ENCODE assay signal across 37 cellular contexts in genomic region chr10:25724241-25724640, GRCh38.
DNase-seq lines count a peak whose midpoint lies in the region; ATAC-seq, FAIRE-seq and TF ChIP-seq lines count a peak whose summit lies in the region.
"Had no signal": no experiment of that assay in that cellular context is flagged by ENCODE, and none has a peak within 500 bp of the region (broad histone marks: within the 10 kb centered on the region; RNA-seq: fewer than 3 reads in every experiment).

No MANE protein-coding gene starts in this region.

- H3K18ac ChIP-seq in H9 (ENCODE audit: insufficient read length, low read depth, low read length), result no peak overlapping the region

- no peak overlapping the region for H3K23ac ChIP-seq in H9 (ENCODE audit: insufficient read length, low read depth, low read length)

- H3K27me3 ChIP-seq in H9 (ENCODE audit: insufficient read depth, low read length), result no peaks in the 10 kb centered on the region
- H3K27me3 ChIP-seq in HUES48 (ENCODE audit: control insufficient read depth, insufficient read depth, low read length), result no peaks in the 10 kb centered on the region
- H3K27me3 ChIP-seq in endodermal cell (ENCODE audit: control insufficient read depth, insufficient read depth, low read length, poor library complexity, severe bottlenecking), result no peaks in the 10 kb centered on the region
- H3K27me3 ChIP-seq in heart left ventricle, result peaks cover 0 to 14% (median 0%) of the 10 kb centered on the region in 9 donors
- H3K27me3 ChIP-seq: BE2C; BLaER1; BLaER1 treated with 17β-estradiol and CSF1 and Interleukin-3, amounts not matched to agents 10 nM and 100 nM had no signal

- H3T11ph ChIP-seq in H9 (ENCODE audit: low read length), result no peak overlapping the region

- DNase-seq in H9 (no peak), endodermal cell (no peak), GM12891 (ENCODE audit: insufficient read length, low spot score) (no peak), heart left ventricle (no peak)
- DNase-seq in stimulated activated naive CD4-positive, alpha-beta T cell treated with Interleukin-2 at 50 U/mL for 16 hours (lab: John Stamatoyannopoulos, UW), result no peak
- no peak for DNase-seq in activated effector memory CD4-positive, alpha-beta T cell treated with Interleukin-2 at 50 U/mL for 16 hours
- DNase-seq: 8988T; ACHN; AML-193; BE2C; C1 segment of cervical spinal cord; Caco-2; Calu3; CD4-positive, alpha-beta memory T cell; CD4-positive, alpha-beta T cell; CD4-positive, CD25-positive, alpha-beta regulatory T cell; CD8-positive, alpha-beta memory T cell; CD8-positive, alpha-beta T cell; COR-L47; DMS 273 treated with DMSO at 0.1 percent for 48 hours; DMS153; DMS53; DMS79; DMS79 treated with DMSO at 0.1 percent for 48 hours; DND-41; EL had no signal

- H3K4me1 ChIP-seq in H9 (ENCODE audit: insufficient read depth, low read length), result no peaks in the 10 kb centered on the region
- no peaks in the 10 kb centered on the region for H3K4me1 ChIP-seq in HEK293 (ENCODE audit: control insufficient read depth, insufficient read depth, low read length)
- peaks cover 15% of the 10 kb centered on the region for H3K4me1 ChIP-seq in HUES48 (ENCODE audit: control insufficient read depth, insufficient read depth, low read length)
- peaks cover 4% of the 10 kb centered on the region for H3K4me1 ChIP-seq in endodermal cell (ENCODE audit: control insufficient read depth, insufficient read depth, low read length)
- no peaks in the 10 kb centered on the region for H3K4me1 ChIP-seq in heart left ventricle
- H3K4me1 ChIP-seq: A549, BE2C, BLaER1, Caco-2 had no signal

- no peak overlapping the region for H3K4ac ChIP-seq in H9 (ENCODE audit: low read depth, low read length)

- H4K5ac ChIP-seq in H9 (ENCODE audit: insufficient read length, low read depth, low read length), result no peak overlapping the region

- no peak overlapping the region for H2BK12ac ChIP-seq in H9 (ENCODE audit: insufficient read length, low read depth, low read length)

- no peak overlapping the region for H2BK5ac ChIP-seq in H9 (ENCODE audit: insufficient read length, low read length)

- H3K4me1 Mint-ChIP-seq in H9 (peaks cover 41 to 42% of the 10 kb centered on the region in 2 experiments), endodermal cell (peaks cover 25% of the 10 kb centered on the region)
- H3K4me1 Mint-ChIP-seq: CD4-positive, CD25-positive, alpha-beta regulatory T cell had no signal

- H2AFZ ChIP-seq in H9 (ENCODE audit: low read length), result no peak overlapping the region

- no peaks in the 10 kb centered on the region for H3K9me3 ChIP-seq in H9 (ENCODE audit: control insufficient read depth, low read depth, low read length)
- H3K9me3 ChIP-seq in HEK293 (ENCODE audit: control insufficient read depth, insufficient read depth, low read depth, low read length), result no peaks in the 10 kb centered on the region
- H3K9me3 ChIP-seq in HUES48 (ENCODE audit: control insufficient read depth, insufficient read depth, low read length), result no peaks in the 10 kb centered on the region
- H3K9me3 ChIP-seq in endodermal cell (ENCODE audit: control insufficient read depth, low read length), result no peaks in the 10 kb centered on the region
- no peaks in the 10 kb centered on the region for H3K9me3 ChIP-seq in heart left ventricle
- H3K9me3 ChIP-seq: A549; BE2C; BLaER1; BLaER1 treated with 17β-estradiol and CSF1 and Interleukin-3, amounts not matched to agents 10 nM and 100 nM had no signal

- H3K4me3 ChIP-seq in HEK293 (ENCODE audit: low read depth, low read length), result no peak overlapping the region
- H3K4me3 ChIP-seq in HUES48 (ENCODE audit: low read depth, low read length), result no peak overlapping the region
- no peak overlapping the region for H3K4me3 ChIP-seq in endodermal cell (ENCODE audit: low read length)
- H3K4me3 ChIP-seq in heart left ventricle, result no peak overlapping the region
- H3K4me3 ChIP-seq: A549; BLaER1; BLaER1 treated with 17β-estradiol and CSF1 and Interleukin-3, amounts not matched to agents 10 nM and 100 nM had no signal

- no peak overlapping the region for H2BK120ac ChIP-seq in H9 (ENCODE audit: low read depth, low read length, poor library complexity, severe bottlenecking)

- ATAC-seq in heart left ventricle, result no peak
- ATAC-seq: A549; CD8-positive, alpha-beta T cell had no signal

- intact Hi-C loops in heart left ventricle (cut with DNase I), result loop anchor here in 3 of 10 donors (10.0 kb wide), 1 partner anchor 831 kb away; no protein-coding TSS in a partner anchor

- WGBS in H9 (ENCODE audit: extremely low coverage, insufficient read length, low lambda C conversion rate), result no CpG with 5 or more reads among the region's 1 CpG
- WGBS in endodermal cell (ENCODE audit: insufficient coverage in 1 of 2, insufficient read length in 1 of 2), 2 experiments, result 92% methylated on average over 1 of the region's 1 CpG; no CpG with 5 or more reads in 1 of the 2 experiments
- 77 to 96% (median 80%) methylated on average over 1 of the region's 1 CpG for WGBS in heart left ventricle, 4 donors

- H3K9me3 Mint-ChIP-seq in H9 (peaks cover 4 to 6% of the 10 kb centered on the region in 2 experiments; a peak in 4 of 5 replicates), endodermal cell (no peaks in the 10 kb centered on the region)
- H3K9me3 Mint-ChIP-seq: CD4-positive, alpha-beta T cell; CD8-positive, alpha-beta memory T cell; CD8-positive, alpha-beta T cell had no signal

- no peaks in the 10 kb centered on the region for H3K23me2 ChIP-seq in H9 (ENCODE audit: insufficient read length, low read depth, low read length, poor library complexity, severe bottlenecking)

- H3K79me2 ChIP-seq in H9 (ENCODE audit: insufficient read depth, low read length), result no peaks in the 10 kb centered on the region

- H3K36me3 ChIP-seq in HEK293 (ENCODE audit: control insufficient read depth in 2 of 2, insufficient read depth in 1 of 2, low read length in 2 of 2) (no peaks in the 10 kb centered on the region), HUES48 (ENCODE audit: control insufficient read depth, insufficient read depth, low read length) (no peaks in the 10 kb centered on the region), endodermal cell (ENCODE audit: control insufficient read depth, insufficient read depth, low read length) (no peaks in the 10 kb centered on the region), heart left ventricle (no peaks in the 10 kb centered on the region)
- H3K36me3 ChIP-seq: BE2C; BLaER1; BLaER1 treated with 17β-estradiol and CSF1 and Interleukin-3, amounts not matched to agents 10 nM and 100 nM had no signal

- H4K20me1 ChIP-seq in H9 (ENCODE audit: control insufficient read depth, insufficient read depth, insufficient read length), result no peaks in the 10 kb centered on the region
- H4K20me1 ChIP-seq: BLaER1; BLaER1 treated with 17β-estradiol and CSF1 and Interleukin-3, amounts not matched to agents 10 nM and 100 nM had no signal

- no peak overlapping the region for H2AK5ac ChIP-seq in H9 (ENCODE audit: insufficient read length, low read length)

- no peak overlapping the region for H3K4me3 Mint-ChIP-seq in H9
- no peak overlapping the region for H3K4me3 Mint-ChIP-seq in endodermal cell
- H3K4me3 Mint-ChIP-seq: B cell; CD4-positive, alpha-beta memory T cell; CD4-positive, alpha-beta T cell; CD4-positive, CD25-positive, alpha-beta regulatory T cell; CD8-positive, alpha-beta memory T cell; CD8-positive, alpha-beta T cell had no signal

- FAIRE-seq in GM12891 (lab: Jason Lieb, UNC), result no peak
- FAIRE-seq: A204.1, A549, D721Med had no signal

- no peak overlapping the region for H2BK20ac ChIP-seq in H9 (ENCODE audit: low read depth, low read length, poor library complexity, severe bottlenecking)

- POLR2A ChIA-PET in HEK293 (lab: Yijun Ruan, JAX), result no interaction called here

- H3K27ac ChIP-seq in H9 (ENCODE audit: insufficient read length, low read depth, low read length), result no peak overlapping the region
- H3K27ac ChIP-seq in HEK293 (ENCODE audit: extremely low read depth, low read depth, low read length), result no peak overlapping the region
- H3K27ac ChIP-seq in HUES48 (ENCODE audit: low read depth, low read length), result peak overlapping the region; percentile 47
- no peak overlapping the region for H3K27ac ChIP-seq in endodermal cell (ENCODE audit: low read depth, low read length)
- no peak overlapping the region for H3K27ac ChIP-seq in heart left ventricle
- H3K27ac ChIP-seq: 22Rv1; A549; BLaER1; BLaER1 treated with 17β-estradiol and CSF1 and Interleukin-3, amounts not matched to agents 10 nM and 100 nM; C4-2B had no signal

- no peak overlapping the region for H3K4me2 ChIP-seq in H9 (ENCODE audit: insufficient read depth, insufficient read length, low read length)
- H3K4me2 ChIP-seq: A549; BLaER1; BLaER1 treated with 17β-estradiol and CSF1 and Interleukin-3, amounts not matched to agents 10 nM and 100 nM had no signal

- H3K36me3 Mint-ChIP-seq in H9 (ENCODE audit: insufficient read depth in 1 of 3, low read depth in 3 of 3) (peaks cover 0 to 4% (median 2%) of the 10 kb centered on the region in 3 experiments; a peak in 4 of 7 replicates), endodermal cell (ENCODE audit: low read depth) (no peaks in the 10 kb centered on the region)
- H3K36me3 Mint-ChIP-seq: CD14-positive monocyte; CD4-positive, alpha-beta memory T cell; CD4-positive, CD25-positive, alpha-beta regulatory T cell; CD8-positive, alpha-beta memory T cell; CD8-positive, alpha-beta T cell had no signal

- H3K79me1 ChIP-seq in H9 (ENCODE audit: insufficient read depth, low read depth, low read length, poor library complexity, severe bottlenecking), result no peaks in the 10 kb centered on the region

- CTCF ChIA-PET in HEK293 (lab: Yijun Ruan, JAX), result interaction anchor here (1.0 to 1.2 kb wide), 2 partner anchors 11 to 151 kb away, joined by 3 to 5 read pairs; no protein-coding TSS in a partner anchor

- no peak overlapping the region for H3K14ac ChIP-seq in H9 (ENCODE audit: insufficient read depth, low read length)

- H2BK15ac ChIP-seq in H9 (ENCODE audit: low read depth, low read length), result no peak overlapping the region

- TF ChIP-seq CTCF in H9 (conservative IDR thresholded peaks at IDR 0.05) (no peak), HEK293 (tag by site-specific recombination; IDR thresholded peaks at IDR 0.05) (no peak), endodermal cell (conservative IDR thresholded peaks at IDR 0.05) (no peak), heart left ventricle (IDR thresholded peaks at IDR 0.05) (no peak)

- H3K56ac ChIP-seq in H9 (ENCODE audit: insufficient read length, low read depth, low read length), result no peak overlapping the region

- TF ChIP-seq POLR2A in GM12891 (IDR thresholded peaks at IDR 0.05; ENCODE audit: low read depth, low read length) (no peak), heart left ventricle (IDR thresholded peaks at IDR 0.05) (no peak)

- H3K27ac Mint-ChIP-seq in H9, result peak overlapping the region in 2 of 3 experiments; percentile 50 to 69; a peak in 4 of 7 replicates
- peak overlapping the region; percentile 80 for H3K27ac Mint-ChIP-seq in endodermal cell
- H3K27ac Mint-ChIP-seq: B cell; CD14-positive monocyte; CD4-positive, alpha-beta memory T cell; CD4-positive, alpha-beta T cell; CD4-positive, CD25-positive, alpha-beta regulatory T cell; CD8-positive, alpha-beta memory T cell; CD8-positive, alpha-beta T cell had no signal

- no peak overlapping the region for H4K8ac ChIP-seq in H9 (replicated peaks; ENCODE audit: insufficient read length, low read depth, low read length)

- H3K9ac ChIP-seq in H9 (ENCODE audit: extremely low read depth, insufficient read length, low read length) (no peak overlapping the region), HUES48 (ENCODE audit: low read depth, low read length) (no peak overlapping the region), endodermal cell (ENCODE audit: extremely low read depth, low read length, poor library complexity, severe bottlenecking) (no peak overlapping the region)
- H3K9ac ChIP-seq: BLaER1; BLaER1 treated with 17β-estradiol and CSF1 and Interleukin-3, amounts not matched to agents 10 nM and 100 nM had no signal

- H3K27me3 Mint-ChIP-seq in H9 (ENCODE audit: low read depth) (no peaks in the 10 kb centered on the region), endodermal cell (ENCODE audit: insufficient read depth) (no peaks in the 10 kb centered on the region)
- H3K27me3 Mint-ChIP-seq: CD4-positive, CD25-positive, alpha-beta regulatory T cell had no signal

- H4K91ac ChIP-seq in H9 (ENCODE audit: insufficient read length, low read depth, low read length), result no peak overlapping the region
